ENCODE assay signal across 8 cellular contexts in the genomic region with DNA sequence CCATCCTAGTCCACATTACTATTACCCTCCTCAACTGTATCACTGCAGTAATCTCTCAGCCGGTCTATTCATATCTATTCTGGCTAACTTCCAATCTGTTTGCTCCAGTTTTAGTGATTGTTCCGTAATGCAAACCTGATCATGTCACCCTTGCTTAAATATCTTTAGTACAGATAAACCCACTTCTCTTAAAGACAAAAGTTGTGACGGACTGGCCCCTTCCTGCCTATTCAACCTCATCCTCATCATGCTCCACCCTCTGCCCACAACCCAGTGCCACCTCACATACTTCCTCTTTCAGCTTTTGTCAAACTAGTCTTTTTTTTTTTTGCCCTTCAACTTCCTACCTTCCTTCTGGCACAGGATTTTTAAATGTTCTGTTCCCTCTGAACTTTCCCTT. TPM values are rescaled to one million over a fixed set of nuclear protein-coding genes. Genes with fewer than 3 reads are reported as not detected.
A peak's percentile ranks its signal among the peaks of the same experiment; 100 is the strongest.
DNase-seq lines count a peak whose midpoint lies in the region; ATAC-seq and TF ChIP-seq lines count a peak whose summit lies in the region.

No MANE protein-coding gene starts in this region.

- no peak overlapping the region for H3K27ac ChIP-seq in SK-N-SH (ENCODE audit: low read depth in 2 of 2, low read length in 1 of 2)

- TF ChIP-seq EP300 in SK-N-SH (IDR thresholded peaks at IDR 0.05; ENCODE audit: borderline replicate concordance in 1 of 2, low read depth in 1 of 2, low read length in 1 of 2) = no peak

- TF ChIP-seq RAD21 in SK-N-SH (IDR thresholded peaks at IDR 0.05; ENCODE audit: low read length) = no peak

- no peaks in the 10 kb centered on the region for H3F3A ChIP-seq in SK-N-SH (replicated peaks; ENCODE audit: insufficient read depth)

- H3K79me2 ChIP-seq in SK-N-SH (ENCODE audit: insufficient read depth) = no peaks in the 10 kb centered on the region

- WGBS in SK-N-SH (ENCODE audit: low lambda C conversion rate) = 84% methylated on average over 3 of the region's 3 CpGs

- no peaks in the 10 kb centered on the region for H3K4me1 ChIP-seq in SK-N-SH (ENCODE audit: control insufficient read depth in 1 of 2, insufficient read depth in 2 of 2, low read depth in 1 of 2, low read length in 1 of 2)

- ATAC-seq in GM19328 (IDR thresholded peaks at IDR 0.05; ENCODE audit: unreplicated experiment) = peak; percentile 69
- no peak for ATAC-seq in GM21786 (IDR thresholded peaks at IDR 0.05; ENCODE audit: unreplicated experiment)

- no peaks in the 10 kb centered on the region for H3K9me2 ChIP-seq in SK-N-SH

- DNase-seq in T-helper 22 cell (ENCODE audit: low read depth) = peak; percentile 79
- peak; percentile 61 for DNase-seq in effector CD4-positive, alpha-beta T cell
- peak; percentile 23 to 49 for DNase-seq in stimulated activated CD4-positive, alpha-beta T cell treated with anti-CD3 and anti-CD28 coated beads, Interleukin-4, amount 100 ng/mL, for 48 hours (ENCODE audit: low read depth in 2 of 2)
- no peak for DNase-seq in SK-N-SH
- no peak for DNase-seq in NCI-H1105 (lab: John Stamatoyannopoulos, UW)
- no peak for DNase-seq in T1000 (lab: John Stamatoyannopoulos, UW)

- no peak overlapping the region for H3K9ac ChIP-seq in SK-N-SH

- no peak overlapping the region for H3K4me3 ChIP-seq in SK-N-SH (ENCODE audit: low read depth in 2 of 2, low read length in 1 of 2)

- POLR2A ChIA-PET in SK-N-SH (lab: Yijun Ruan, JAX) = no interaction called here

- no peaks in the 10 kb centered on the region for H3K9me3 ChIP-seq in SK-N-SH

- CTCF ChIA-PET in SK-N-SH (lab: Yijun Ruan, JAX) = interaction anchor here (1.1 kb wide), 1 partner anchor 9 kb away, joined by 3 read pairs; no protein-coding TSS in a partner anchor

- no peaks in the 10 kb centered on the region for H4K20me1 ChIP-seq in SK-N-SH (ENCODE audit: insufficient read depth)

- TF ChIP-seq CTCF in SK-N-SH (IDR thresholded peaks at IDR 0.05) = no peak

- H3K27me3 ChIP-seq in SK-N-SH (ENCODE audit: insufficient read depth) = no peaks in the 10 kb centered on the region

- H3K36me3 ChIP-seq in SK-N-SH (replicated peaks in 1 of 2; ENCODE audit: control insufficient read depth in 1 of 2, insufficient read depth in 2 of 2, low read length in 1 of 2) = peaks cover 10 to 13% of the 10 kb centered on the region in 2 experiments

- no peak overlapping the region for H3K4me2 ChIP-seq in SK-N-SH

- H2AFZ ChIP-seq in SK-N-SH (ENCODE audit: low read depth) = no peak overlapping the region

TF ChIP-seq in SK-N-SH, 30 proteins besides CTCF, POLR2A, EP300 and RAD21:
- TF ChIP-seq, protein P1, sequence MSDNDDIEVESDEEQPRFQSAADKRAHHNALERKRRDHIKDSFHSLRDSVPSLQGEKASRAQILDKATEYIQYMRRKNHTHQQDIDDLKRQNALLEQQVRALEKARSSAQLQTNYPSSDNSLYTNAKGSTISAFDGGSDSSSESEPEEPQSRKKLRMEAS (IDR thresholded peaks at IDR 0.05; ENCODE audit: low read depth) = no peak
- TF ChIP-seq, protein P2, sequence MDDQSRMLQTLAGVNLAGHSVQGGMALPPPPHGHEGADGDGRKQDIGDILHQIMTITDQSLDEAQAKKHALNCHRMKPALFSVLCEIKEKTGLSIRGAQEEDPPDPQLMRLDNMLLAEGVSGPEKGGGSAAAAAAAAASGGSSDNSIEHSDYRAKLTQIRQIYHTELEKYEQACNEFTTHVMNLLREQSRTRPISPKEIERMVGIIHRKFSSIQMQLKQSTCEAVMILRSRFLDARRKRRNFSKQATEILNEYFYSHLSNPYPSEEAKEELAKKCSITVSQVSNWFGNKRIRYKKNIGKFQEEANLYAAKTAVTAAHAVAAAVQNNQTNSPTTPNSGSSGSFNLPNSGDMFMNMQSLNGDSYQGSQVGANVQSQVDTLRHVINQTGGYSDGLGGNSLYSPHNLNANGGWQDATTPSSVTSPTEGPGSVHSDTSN (IDR thresholded peaks at IDR 0.05) = no peak
- no peak for TF ChIP-seq SMC3 (IDR thresholded peaks at IDR 0.05; ENCODE audit: low read depth, low read length)

RNA-seq across cellular contexts. Expression of a gene that starts 2.8 kb away (rescaled TPM):
- 0.13 and 0.16 TPM in 2 replicates for polyA plus RNA-seq in SK-N-SH (2012; rRNA removed)
- polyA plus RNA-seq in SK-N-SH (2012; cell fraction: cytosol; rRNA removed) = 0.04 and 0.08 TPM in 2 replicates
- 1.3 and 1.4 TPM in 2 replicates for polyA plus RNA-seq in SK-N-SH (2012; cell fraction: nucleus; rRNA removed)

RNA-seq across cellular contexts. Expression of a gene that starts 21.7 kb away (rescaled TPM):
- polyA plus RNA-seq in SK-N-SH (2012; rRNA removed) = 177 and 216 TPM in 2 replicates
- polyA plus RNA-seq in SK-N-SH (2012; cell fraction: cytosol; rRNA removed) = 270 and 316 TPM in 2 replicates
- 52.8 and 96.8 TPM in 2 replicates for polyA plus RNA-seq in SK-N-SH (2012; cell fraction: nucleus; rRNA removed)

RNA-seq across cellular contexts. Expression of a gene that starts 22.0 kb away (rescaled TPM):
- polyA plus RNA-seq in SK-N-SH (2012; rRNA removed) = 97.1 and 131 TPM in 2 replicates
- 76.2 and 101 TPM in 2 replicates for polyA plus RNA-seq in SK-N-SH (2012; cell fraction: cytosol; rRNA removed)
- polyA plus RNA-seq in SK-N-SH (2012; cell fraction: nucleus; rRNA removed) = 203 and 254 TPM in 2 replicates

RNA-seq across cellular contexts. Expression of a gene that starts 32.4 kb away (rescaled TPM):
- not detected in 2 replicates for polyA plus RNA-seq in SK-N-SH (2012; rRNA removed)
- polyA plus RNA-seq in SK-N-SH (2012; cell fraction: cytosol; rRNA removed) = not detected in 2 replicates
- polyA plus RNA-seq in SK-N-SH (2012; cell fraction: nucleus; rRNA removed) = not detected in 2 replicates

RNA-seq across cellular contexts. Expression of a gene that starts 32.4 kb away (rescaled TPM):
- polyA plus RNA-seq in SK-N-SH (2012; rRNA removed) = not detected in 2 replicates
- not detected in 2 replicates for polyA plus RNA-seq in SK-N-SH (2012; cell fraction: cytosol; rRNA removed)
- not detected in 2 replicates for polyA plus RNA-seq in SK-N-SH (2012; cell fraction: nucleus; rRNA removed)

Comparison
In these comparisons a context has a peak if more than half of its experiments do, and no peak if none do; other contexts are left out.
1. DNase-seq: peak in T-helper 22 cell (single experiment), effector CD4-positive, alpha-beta T cell (single experiment) and stimulated activated CD4-positive, alpha-beta T cell treated with anti-CD3 and anti-CD28 coated beads, Interleukin-4, amount 100 ng/mL, for 48 hours (2 of 2); none in SK-N-SH (single experiment), NCI-H1105 (single experiment) and T1000 (single experiment).